ENCODE assay signal across 11 cellular contexts in the genomic region with DNA sequence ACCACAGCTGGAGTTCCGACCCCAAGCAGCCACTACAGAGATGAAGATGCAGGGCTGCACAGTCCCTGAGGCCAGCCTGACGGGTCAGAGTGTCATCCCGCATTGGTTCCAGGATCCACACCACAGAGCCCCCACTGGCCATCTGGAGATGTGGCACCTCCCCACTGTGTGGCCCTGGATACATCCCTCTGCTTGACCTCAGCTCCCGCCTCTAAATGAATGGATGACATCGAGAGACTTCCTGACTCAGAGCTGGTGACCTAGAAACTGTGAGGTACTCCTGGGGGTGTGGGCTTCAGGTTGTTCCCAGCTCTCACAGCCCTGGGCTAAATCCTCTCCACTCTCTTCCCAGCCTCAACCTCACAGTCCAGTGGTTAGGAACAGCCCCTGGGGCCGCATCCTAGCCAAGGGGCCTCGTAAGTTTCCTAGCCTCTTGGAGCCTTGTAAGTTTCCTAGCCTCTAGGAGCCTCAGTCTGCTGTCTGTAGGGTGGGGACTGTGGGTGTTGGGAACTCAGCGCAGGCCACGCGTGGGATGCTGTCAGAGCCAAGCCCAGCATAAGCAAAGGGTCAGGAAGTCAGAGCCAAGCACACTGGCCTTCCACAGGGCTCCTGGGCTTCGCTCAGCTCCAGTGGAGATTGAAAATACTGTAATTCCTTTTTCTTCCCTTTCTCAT.
A peak's percentile ranks its signal among the peaks of the same experiment; 100 is the strongest.
DNase-seq lines count a peak whose midpoint lies in the region; ATAC-seq and TF ChIP-seq lines count a peak whose summit lies in the region.
"Had no signal": no experiment of that assay in that cellular context is flagged by ENCODE, and none has a peak within 500 bp of the region (broad histone marks: within the 10 kb centered on the region; RNA-seq: fewer than 3 reads in every experiment).

No MANE protein-coding gene starts in this region.

- no peaks in the 10 kb centered on the region for H3K9me3 Mint-ChIP-seq in activated CD4-positive, alpha-beta T cell treated with anti-CD3 and anti-CD28 coated beads for 36 hours (ENCODE audit: low read depth)
- H3K9me3 Mint-ChIP-seq: nephron had no signal

- H3K4me1 Mint-ChIP-seq in activated CD4-positive, alpha-beta T cell treated with anti-CD3 and anti-CD28 coated beads for 36 hours = peaks cover 57% of the 10 kb centered on the region

- no peak overlapping the region for H3K4me3 ChIP-seq in effector memory CD4-positive, alpha-beta T cell (ENCODE audit: insufficient read depth, low read depth, low read length, poor library complexity, severe bottlenecking)
- no peak overlapping the region for H3K4me3 ChIP-seq in BE2C (ENCODE audit: low read depth, low read length)
- H3K4me3 ChIP-seq: testis had no signal

- ATAC-seq in activated CD4-positive, alpha-beta T cell treated with anti-CD3 and anti-CD28 coated beads for 36 hours = peak; percentile 25
- ATAC-seq: SK-N-SH treated with all-trans-retinoic acid at 6 μM for 48 hours had no signal

- H3K27ac ChIP-seq in effector memory CD4-positive, alpha-beta T cell (ENCODE audit: insufficient read depth, low read length, poor library complexity, severe bottlenecking) = peak overlapping the region; percentile 20
- H3K27ac ChIP-seq: testis had no signal

- peaks cover 33% of the 10 kb centered on the region for H3K4me1 ChIP-seq in effector memory CD4-positive, alpha-beta T cell (ENCODE audit: control insufficient read depth, insufficient read depth, low read length, poor library complexity, severe bottlenecking)
- H3K4me1 ChIP-seq in BE2C = no peaks in the 10 kb centered on the region
- H3K4me1 ChIP-seq: testis had no signal

- H3K36me3 ChIP-seq in effector memory CD4-positive, alpha-beta T cell (ENCODE audit: control insufficient read depth, insufficient read depth, low read length) = no peaks in the 10 kb centered on the region
- no peaks in the 10 kb centered on the region for H3K36me3 ChIP-seq in BE2C

- intact Hi-C loops in activated CD4-positive, alpha-beta T cell treated with anti-CD3 and anti-CD28 coated beads for 36 hours (cut with DNase I, micrococcal nuclease) = no loop called here

- H3K27me3 ChIP-seq in effector memory CD4-positive, alpha-beta T cell (replicated peaks; ENCODE audit: control insufficient read depth, insufficient read depth, low read length, poor library complexity, severe bottlenecking) = no peaks in the 10 kb centered on the region
- H3K27me3 ChIP-seq in BE2C = no peaks in the 10 kb centered on the region
- H3K27me3 ChIP-seq: testis had no signal

- peak; percentile 50 for DNase-seq in activated CD4-positive, alpha-beta T cell treated with anti-CD3 and anti-CD28 coated beads for 36 hours
- no peak for DNase-seq in activated CD4-positive, alpha-beta T cell treated with anti-CD3 and anti-CD28 coated beads, Interleukin-2, amount 50 U/mL, for 4 hours
- DNase-seq in RPMI7951 (ENCODE audit: low read depth) = peak; percentile 76
- DNase-seq in effector memory CD4-positive, alpha-beta T cell = no peak
- peak; percentile 37 for DNase-seq in retina
- DNase-seq in medulla oblongata (ENCODE audit: extremely low spot score) = no peak
- no peak for DNase-seq in SIG-M5 treated with dmso at 0.1 percent for 504 hours (lab: John Stamatoyannopoulos, UW; ENCODE audit: unreplicated experiment)
- no peak for DNase-seq in BE2C
- DNase-seq: testis had no signal

- no peaks in the 10 kb centered on the region for H3K27me3 Mint-ChIP-seq in activated CD4-positive, alpha-beta T cell treated with anti-CD3 and anti-CD28 coated beads for 36 hours

- peak overlapping the region; percentile 86 for H3K27ac Mint-ChIP-seq in activated CD4-positive, alpha-beta T cell treated with anti-CD3 and anti-CD28 coated beads for 36 hours

- CTCF ChIA-PET in activated CD4-positive, alpha-beta T cell treated with anti-CD3 and anti-CD28 coated beads for 36 hours (lab: Charles Lee) = interaction anchor here (0.7 to 0.9 kb wide), 3 partner anchors 9 to 53 kb away, joined by 3 read pairs; no protein-coding TSS in a partner anchor

- H3K4me3 Mint-ChIP-seq in activated CD4-positive, alpha-beta T cell treated with anti-CD3 and anti-CD28 coated beads for 36 hours = no peak overlapping the region
- H3K4me3 Mint-ChIP-seq: nephron had no signal

- POLR2A ChIA-PET in activated CD4-positive, alpha-beta T cell treated with anti-CD3 and anti-CD28 coated beads for 36 hours (lab: Charles Lee) = no interaction called here

- no peaks in the 10 kb centered on the region for H3K36me3 Mint-ChIP-seq in activated CD4-positive, alpha-beta T cell treated with anti-CD3 and anti-CD28 coated beads for 36 hours (ENCODE audit: low read depth)

- H3K9me3 ChIP-seq in effector memory CD4-positive, alpha-beta T cell (ENCODE audit: control insufficient read depth, low read length) = no peaks in the 10 kb centered on the region
- no peaks in the 10 kb centered on the region for H3K9me3 ChIP-seq in BE2C
- H3K9me3 ChIP-seq: testis had no signal

- no peak for TF ChIP-seq CTCF in BE2C (IDR thresholded peaks at IDR 0.05; ENCODE audit: low read depth, low read length)

Comparison
In these comparisons a context has a peak if more than half of its experiments do, and no peak if none do; other contexts are left out.
1. DNase-seq: peak in activated CD4-positive, alpha-beta T cell treated with anti-CD3 and anti-CD28 coated beads for 36 hours (single experiment), RPMI7951 (single experiment) and retina (single experiment); none in activated CD4-positive, alpha-beta T cell treated with anti-CD3 and anti-CD28 coated beads, Interleukin-2, amount 50 U/mL, for 4 hours (0 of 2), effector memory CD4-positive, alpha-beta T cell (0 of 3), medulla oblongata (single experiment), SIG-M5 treated with dmso at 0.1 percent for 504 hours (single experiment) and BE2C (single experiment).